ENCODE assay signal across 26 cellular contexts in the genomic region with DNA sequence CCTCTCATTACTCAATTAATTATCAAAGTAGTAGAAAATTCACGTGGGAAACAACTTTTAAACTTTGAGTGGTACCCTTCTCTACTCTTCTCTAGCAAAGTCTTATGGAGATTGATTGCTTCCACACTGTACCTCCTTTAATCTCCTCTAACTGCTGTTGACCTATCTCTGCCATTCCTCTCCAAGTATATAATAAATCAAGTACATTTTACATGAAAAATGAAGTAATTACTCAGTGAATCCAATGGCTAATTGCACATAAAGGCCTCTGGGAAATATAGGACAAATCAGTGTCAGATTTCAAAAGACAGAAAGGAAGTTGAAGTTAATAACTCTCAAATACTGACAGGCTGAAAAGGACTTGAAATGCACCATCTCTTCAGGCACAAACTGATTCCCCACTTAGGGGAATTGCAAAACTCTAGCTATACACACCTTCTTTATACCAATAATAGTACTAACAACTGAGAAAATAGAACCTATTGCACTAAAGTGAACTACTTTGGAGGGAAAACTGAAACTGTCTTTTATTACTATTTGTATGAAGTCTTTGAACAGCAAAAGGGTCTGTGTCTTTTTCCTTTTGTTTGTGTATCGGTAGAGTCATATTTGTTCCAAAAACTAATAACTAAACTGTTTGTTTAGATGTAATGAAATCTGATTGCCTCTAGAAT.
DNase-seq lines count a peak whose midpoint lies in the region; ATAC-seq, FAIRE-seq and TF ChIP-seq lines count a peak whose summit lies in the region.
"Had no signal": no experiment of that assay in that cellular context is flagged by ENCODE, and none has a peak within 500 bp of the region (broad histone marks: within the 10 kb centered on the region; RNA-seq: fewer than 3 reads in every experiment).

No MANE protein-coding gene starts in this region.

- peak overlapping the region; percentile 13 for H3K4me2 ChIP-seq in neural cell (ENCODE audit: low read length)

- H3K4me1 ChIP-seq in HEK293 (ENCODE audit: control insufficient read depth, insufficient read depth, low read length), result no peaks in the 10 kb centered on the region
- no peaks in the 10 kb centered on the region for H3K4me1 ChIP-seq in kidney (ENCODE audit: control insufficient read depth in 1 of 2, insufficient read depth in 1 of 2, low read depth in 1 of 2, low read length in 2 of 2)
- H3K4me1 ChIP-seq: left ventricle myocardium inferior, stomach, tibial artery had no signal

- H3K27me3 ChIP-seq in neural cell (ENCODE audit: insufficient read depth, low read depth, low read length), result no peaks in the 10 kb centered on the region
- H3K27me3 ChIP-seq: stomach, tibial artery had no signal

- no peak for TF ChIP-seq RAD21 in neural cell (conservative IDR thresholded peaks at IDR 0.05)

- no peak for FAIRE-seq in kidney (lab: Jason Lieb, UNC)
- FAIRE-seq: endothelial cell of umbilical vein, GM12892, small intestine had no signal

- POLR2A ChIA-PET in HEK293 (lab: Yijun Ruan, JAX), result no interaction called here

- H3K79me2 ChIP-seq in neural cell (replicated peaks; ENCODE audit: insufficient read depth, low read length), result no peaks in the 10 kb centered on the region

- no peaks in the 10 kb centered on the region for H3F3A ChIP-seq in neural cell (ENCODE audit: insufficient read depth, low read length, poor library complexity, severe bottlenecking)

- peak in 2 of 3 experiments; percentile 11 to 84 for DNase-seq in NCI-H1417 (lab: John Stamatoyannopoulos, UW)
- no peak for DNase-seq in kidney
- DNase-seq: activated CD4-positive, alpha-beta T cell treated with anti-CD3 and anti-CD28 coated beads, Interleukin-2, amount 10 ng/mL, durations not matched to agents 24 days and 14 days; activated gamma-delta T cell treated with Interleukin-2 at 50 U/mL for 16 hours; activated naive CD8-positive, alpha-beta T cell treated with anti-CD3 and anti-CD28 coated beads, Interleukin-2, amount 50 U/mL, for 24 hours; activated T-cell treated with anti-CD3 and anti-CD28 coated beads, Interleukin-2, amount 50 U/mL, for 24 hours; hypothalamus; left ventricle myocardium inferior; naive thymus-derived CD4-positive, alpha-beta T cell; NCI-H2171; NCI-H526 treated with DMSO at 0.1 percent for 48 hours; OCI-M1; retina; small intestine; stimulated activated CD4-positive, alpha-beta T cell treated with anti-CD3 and anti-CD28 coated beads, Interleukin-1b, Interleukin-23, amount 100 ng/mL, for 48 hours; stimulated activated CD8-positive, alpha-beta memory T cell treated with anti-CD3 and anti-CD28 coated beads, Interleukin-4, amount 100 ng/mL, for 48 hours; stomach; tibial artery had no signal

- H3K4me3 ChIP-seq in HEK293 (ENCODE audit: low read depth, low read length), result no peak overlapping the region
- H3K4me3 ChIP-seq in neural cell (ENCODE audit: low read length), result no peak overlapping the region
- no peak overlapping the region for H3K4me3 ChIP-seq in kidney (ENCODE audit: low read length in 2 of 2)
- H3K4me3 ChIP-seq: left ventricle myocardium inferior, stomach, tibial artery had no signal

- H3K9me2 ChIP-seq in neural cell (ENCODE audit: insufficient read depth, low read length), result no peaks in the 10 kb centered on the region

- H2AFZ ChIP-seq in neural cell (ENCODE audit: low read depth, low read length), result no peak overlapping the region

- H3K9ac ChIP-seq in neural cell (ENCODE audit: low read length) (no peak overlapping the region), kidney (ENCODE audit: low read length in 2 of 2) (no peak overlapping the region)

- CTCF ChIA-PET in HEK293 (lab: Yijun Ruan, JAX), result no interaction called here

- no peak for ATAC-seq in SK-N-SH treated with all-trans-retinoic acid at 6 μM for 48 hours
- ATAC-seq in HG02763 (IDR thresholded peaks at IDR 0.05; ENCODE audit: unreplicated experiment), result no peak
- ATAC-seq in HG03135 (IDR thresholded peaks at IDR 0.05; ENCODE audit: unreplicated experiment), result no peak
- ATAC-seq: activated naive CD8-positive, alpha-beta T cell treated with anti-CD3 and anti-CD28 coated beads, Interleukin-2, amount 50 U/mL, for 24 hours; naive thymus-derived CD4-positive, alpha-beta T cell had no signal

- intact Hi-C loops in kidney (cut with DNase I), result no loop called here

- TF ChIP-seq CTCF in HEK293 (tag by site-specific recombination; IDR thresholded peaks at IDR 0.05) (no peak), neural cell (IDR thresholded peaks at IDR 0.05; ENCODE audit: poor library complexity, severe bottlenecking) (no peak), kidney (IDR thresholded peaks at IDR 0.05; ENCODE audit: borderline replicate concordance, extremely low read depth, insufficient read depth) (no peak)

- H3K36me3 ChIP-seq in HEK293 (ENCODE audit: control insufficient read depth in 2 of 2, insufficient read depth in 1 of 2, low read length in 2 of 2) (no peaks in the 10 kb centered on the region), neural cell (ENCODE audit: insufficient read depth, low read length) (no peaks in the 10 kb centered on the region), kidney (ENCODE audit: control insufficient read depth in 1 of 2, insufficient read depth in 2 of 2, low read length in 2 of 2) (no peaks in the 10 kb centered on the region)
- H3K36me3 ChIP-seq: left ventricle myocardium inferior, stomach, tibial artery had no signal

- no peaks in the 10 kb centered on the region for H4K20me1 ChIP-seq in neural cell (ENCODE audit: insufficient read depth)

- TF ChIP-seq EP300 in neural cell (conservative IDR thresholded peaks at IDR 0.05; ENCODE audit: poor library complexity, severe bottlenecking), result peak; percentile 33

- no peaks in the 10 kb centered on the region for H3K9me3 ChIP-seq in HEK293 (ENCODE audit: control insufficient read depth, insufficient read depth, low read depth, low read length)
- H3K9me3 ChIP-seq in neural cell (ENCODE audit: low read length), result no peaks in the 10 kb centered on the region
- H3K9me3 ChIP-seq in kidney (ENCODE audit: control insufficient read depth in 1 of 2, low read length in 2 of 2), result no peaks in the 10 kb centered on the region
- H3K9me3 ChIP-seq: left ventricle myocardium inferior, stomach, tibial artery had no signal

- H3K27ac ChIP-seq in HEK293 (ENCODE audit: extremely low read depth, low read depth, low read length) (no peak overlapping the region), neural cell (ENCODE audit: low read length) (no peak overlapping the region), kidney (ENCODE audit: low read depth in 2 of 2, low read length in 2 of 2) (no peak overlapping the region)
- H3K27ac ChIP-seq: left ventricle myocardium inferior, stomach, tibial artery, VCaP had no signal

TF ChIP-seq in HEK293, 187 proteins besides CTCF, POLR2A, EP300 and RAD21 (continues in another document):
- TF ChIP-seq MZF1 (tag by site-specific recombination; IDR thresholded peaks at IDR 0.05; ENCODE audit: borderline replicate concordance) (peak; percentile 72; the same call in 1 of the 2 replicates), ZNF530 (tag by site-specific recombination; IDR thresholded peaks at IDR 0.05; ENCODE audit: low read depth) (no peak), ZNF121 (tag by site-specific recombination; IDR thresholded peaks at IDR 0.05) (no peak), ZNF2 (tag by site-specific recombination; IDR thresholded peaks at IDR 0.05) (no peak)
- TF ChIP-seq, protein P1, sequence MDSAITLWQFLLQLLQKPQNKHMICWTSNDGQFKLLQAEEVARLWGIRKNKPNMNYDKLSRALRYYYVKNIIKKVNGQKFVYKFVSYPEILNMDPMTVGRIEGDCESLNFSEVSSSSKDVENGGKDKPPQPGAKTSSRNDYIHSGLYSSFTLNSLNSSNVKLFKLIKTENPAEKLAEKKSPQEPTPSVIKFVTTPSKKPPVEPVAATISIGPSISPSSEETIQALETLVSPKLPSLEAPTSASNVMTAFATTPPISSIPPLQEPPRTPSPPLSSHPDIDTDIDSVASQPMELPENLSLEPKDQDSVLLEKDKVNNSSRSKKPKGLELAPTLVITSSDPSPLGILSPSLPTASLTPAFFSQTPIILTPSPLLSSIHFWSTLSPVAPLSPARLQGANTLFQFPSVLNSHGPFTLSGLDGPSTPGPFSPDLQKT (IDR thresholded peaks at IDR 0.05; ENCODE audit: borderline replicate concordance, low read depth, low read length), result peak; percentile 32; the same call in 1 of the 2 replicates

TF ChIP-seq in SK-N-SH treated with all-trans-retinoic acid at 6 μM for 48 hours, 23 proteins besides CTCF, POLR2A, EP300 and RAD21 (continues in another document):
- TF ChIP-seq, protein P2, sequence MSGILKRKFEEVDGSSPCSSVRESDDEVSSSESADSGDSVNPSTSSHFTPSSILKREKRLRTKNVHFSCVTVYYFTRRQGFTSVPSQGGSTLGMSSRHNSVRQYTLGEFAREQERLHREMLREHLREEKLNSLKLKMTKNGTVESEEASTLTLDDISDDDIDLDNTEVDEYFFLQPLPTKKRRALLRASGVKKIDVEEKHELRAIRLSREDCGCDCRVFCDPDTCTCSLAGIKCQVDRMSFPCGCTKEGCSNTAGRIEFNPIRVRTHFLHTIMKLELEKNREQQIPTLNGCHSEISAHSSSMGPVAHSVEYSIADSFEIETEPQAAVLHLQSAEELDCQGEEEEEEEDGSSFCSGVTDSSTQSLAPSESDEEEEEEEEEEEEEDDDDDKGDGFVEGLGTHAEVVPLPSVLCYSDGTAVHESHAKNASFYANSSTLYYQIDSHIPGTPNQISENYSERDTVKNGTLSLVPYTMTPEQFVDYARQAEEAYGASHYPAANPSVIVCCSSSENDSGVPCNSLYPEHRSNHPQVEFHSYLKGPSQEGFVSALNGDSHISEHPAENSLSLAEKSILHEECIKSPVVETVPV (CRISPR knock-in tag; IDR thresholded peaks at IDR 0.05), result no peak
- peak; percentile 87; the same call in 1 of the 2 replicates for TF ChIP-seq TOX (CRISPR knock-in tag; IDR thresholded peaks at IDR 0.05; ENCODE audit: borderline replicate concordance)

TF ChIP-seq in neural cell, 6 proteins besides CTCF, POLR2A, EP300 and RAD21 (continues in another document):
- TF ChIP-seq MXI1 (conservative IDR thresholded peaks at IDR 0.05; ENCODE audit: poor library complexity, severe bottlenecking) (no peak), POLR2AphosphoS5 (IDR thresholded peaks at IDR 0.05) (no peak)
